In genomic region chr15:31495281-31495680, GRCh38 we compare ENCODE assay signal across 32 cellular contexts.
"Had no signal": no experiment of that assay in that cellular context is flagged by ENCODE, and none has a peak within 500 bp of the region (broad histone marks: within the 10 kb centered on the region; RNA-seq: fewer than 3 reads in every experiment).

No MANE protein-coding gene starts in this region.

- H3K36me3 ChIP-seq: adrenal gland, breast epithelium, MG63 had no signal

- H3K4me1 ChIP-seq: adrenal gland, body of pancreas, breast epithelium had no signal

- DNase-seq: activated B cell treated with CpG ODN at 0.5 μM for 24 hours; activated CD4-positive, alpha-beta memory T cell treated with anti-CD3 and anti-CD28 coated beads for 36 hours; activated CD4-positive, alpha-beta T cell treated with anti-CD3 and anti-CD28 coated beads for 4 hours; activated CD4-positive, alpha-beta T cell treated with anti-CD3 and anti-CD28 coated beads, Interleukin-2, amount 50 U/mL, for 1 hour; activated CD4-positive, CD25-positive, alpha-beta regulatory T cell treated with anti-CD3 and anti-CD28 coated beads, Interleukin-2, amount 50 U/mL, for 72 hours; activated gamma-delta T cell treated with Interleukin-2 at 50 U/mL for 16 hours; activated naive CD4-positive, alpha-beta T cell treated with anti-CD3 and anti-CD28 coated beads for 36 hours; activated T-cell treated with anti-CD3 and anti-CD28 coated beads for 4 hours; activated T-cell treated with anti-CD3 and anti-CD28 coated beads, Interleukin-2, amount 50 U/mL, for 4 hours; body of pancreas; Kasumi-1; KG1; MG63; NCI-H1048; NCI-H1105 treated with DMSO at 0.1 percent for 48 hours; NCI-H1436; NCI-H1694; NCI-H1930; NCI-H2081 treated with DMSO at 0.1 percent for 48 hours; NCI-H345; NCI-H524 treated with DMSO at 0.1 percent for 48 hours; SHP77 treated with DMSO at 0.1 percent for 48 hours; SW 1271; T-helper 1 cell; T-helper 2 cell; T-helper 9 cell had no signal

- H3K27me3 ChIP-seq: adrenal gland, body of pancreas, breast epithelium, MG63 had no signal

- ATAC-seq: activated naive CD4-positive, alpha-beta T cell treated with anti-CD3 and anti-CD28 coated beads, Interleukin-2, amount 50 U/mL, for 72 hours; activated T-cell treated with anti-CD3 and anti-CD28 coated beads, Interleukin-2, amount 50 U/mL, for 4 hours; body of pancreas; Panc1; SK-N-SH treated with all-trans-retinoic acid at 6 μM for 48 hours had no signal

- H3K27ac ChIP-seq: adrenal gland, body of pancreas, breast epithelium, VCaP had no signal

- H3K9me3 ChIP-seq: body of pancreas had no signal

- H3K4me3 ChIP-seq: adrenal gland, body of pancreas, breast epithelium, MG63 had no signal
